12 cellular contexts compared by ENCODE assay signal in the genomic region with DNA sequence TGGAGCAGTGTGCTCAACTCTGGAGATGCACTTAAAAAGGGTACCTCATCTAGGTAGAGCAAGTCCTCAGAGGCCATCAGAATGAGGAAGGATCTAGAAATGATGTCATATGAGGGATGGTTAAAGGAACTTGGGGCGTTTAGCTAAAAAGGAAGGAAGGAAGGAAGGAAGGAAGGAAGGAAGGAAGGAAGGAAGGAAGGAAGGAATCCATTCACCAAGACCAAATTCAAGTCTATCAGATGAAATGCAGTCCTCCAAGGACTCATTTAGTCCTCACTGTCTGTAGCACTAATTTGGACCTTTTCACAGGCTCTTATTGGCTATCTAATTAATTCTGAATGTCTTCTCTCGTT.
DNase-seq lines count a peak whose midpoint lies in the region; ATAC-seq and TF ChIP-seq lines count a peak whose summit lies in the region.
"Had no signal": no experiment of that assay in that cellular context is flagged by ENCODE, and none has a peak within 500 bp of the region (broad histone marks: within the 10 kb centered on the region; RNA-seq: fewer than 3 reads in every experiment).

No MANE protein-coding gene starts in this region.

- no peak overlapping the region for H3K4me3 ChIP-seq in KMS-11 (IDR thresholded peaks at IDR 0.05; ENCODE audit: insufficient read depth, low read depth, low read length)
- H3K4me3 ChIP-seq: testis had no signal

- peaks cover 7% of the 10 kb centered on the region for H3K27me3 Mint-ChIP-seq in nephron progenitor cell (ENCODE audit: low read depth, poor library complexity)
- H3K27me3 Mint-ChIP-seq in stimulated activated memory B cell treated with anti-CD40 and anti-IgM and Interleukin-4, amounts not matched to agents 10 μg/mL and 1 μg/mL and 100 μg/mL, for 72 hours = peaks cover 1% of the 10 kb centered on the region

- no peak overlapping the region for H3K9ac ChIP-seq in KMS-11

- H3K4me1 ChIP-seq in KMS-11 (ENCODE audit: low read depth, poor library complexity, severe bottlenecking) = peaks cover 31% of the 10 kb centered on the region
- H3K4me1 ChIP-seq: testis had no signal

- H3K9me3 Mint-ChIP-seq in nephron progenitor cell = no peaks in the 10 kb centered on the region
- peaks cover 3% of the 10 kb centered on the region for H3K9me3 Mint-ChIP-seq in stimulated activated memory B cell treated with anti-CD40 and anti-IgM and Interleukin-4, amounts not matched to agents 10 μg/mL and 1 μg/mL and 100 μg/mL, for 72 hours
- H3K9me3 Mint-ChIP-seq: CD8-positive, alpha-beta memory T cell had no signal

- peak overlapping the region; percentile 9 for H3K27ac Mint-ChIP-seq in nephron progenitor cell
- no peak overlapping the region for H3K27ac Mint-ChIP-seq in stimulated activated memory B cell treated with anti-CD40 and anti-IgM and Interleukin-4, amounts not matched to agents 10 μg/mL and 1 μg/mL and 100 μg/mL, for 72 hours

- no peak for DNase-seq in nephron progenitor cell
- no peak for DNase-seq in NK-92 (lab: John Stamatoyannopoulos, UW; ENCODE audit: unreplicated experiment)
- DNase-seq in putamen (ENCODE audit: low spot score) = no peak
- DNase-seq: NCI-H1417 treated with DMSO at 0.1 percent for 48 hours, small intestine, testis had no signal

- no peak overlapping the region for H3K27ac ChIP-seq in KMS-11
- H3K27ac ChIP-seq: neutrophil, testis had no signal

- no peak overlapping the region for H2AFZ ChIP-seq in KMS-11 (ENCODE audit: low read depth)

- H3K4me1 Mint-ChIP-seq in nephron progenitor cell = peaks cover 54% of the 10 kb centered on the region
- peaks cover 17% of the 10 kb centered on the region for H3K4me1 Mint-ChIP-seq in stimulated activated memory B cell treated with anti-CD40 and anti-IgM and Interleukin-4, amounts not matched to agents 10 μg/mL and 1 μg/mL and 100 μg/mL, for 72 hours

- no peak overlapping the region for H3K4me3 Mint-ChIP-seq in nephron progenitor cell
- H3K4me3 Mint-ChIP-seq in stimulated activated memory B cell treated with anti-CD40 and anti-IgM and Interleukin-4, amounts not matched to agents 10 μg/mL and 1 μg/mL and 100 μg/mL, for 72 hours = no peak overlapping the region

- H3K36me3 ChIP-seq in KMS-11 (ENCODE audit: insufficient read depth) = no peaks in the 10 kb centered on the region
- H3K36me3 ChIP-seq: neutrophil had no signal

- H3K79me2 ChIP-seq in KMS-11 (ENCODE audit: insufficient read depth, low read depth) = no peaks in the 10 kb centered on the region

- no peaks in the 10 kb centered on the region for H3K36me3 Mint-ChIP-seq in nephron progenitor cell (ENCODE audit: low read depth)
- no peaks in the 10 kb centered on the region for H3K36me3 Mint-ChIP-seq in stimulated activated memory B cell treated with anti-CD40 and anti-IgM and Interleukin-4, amounts not matched to agents 10 μg/mL and 1 μg/mL and 100 μg/mL, for 72 hours
- H3K36me3 Mint-ChIP-seq: CD8-positive, alpha-beta memory T cell had no signal

- peaks cover 9% of the 10 kb centered on the region; the same call in 1 of the 2 replicates for H3K27me3 ChIP-seq in KMS-11 (ENCODE audit: insufficient read depth, low read depth)
- H3K27me3 ChIP-seq: testis had no signal

- H3K4me2 ChIP-seq in KMS-11 = peak overlapping the region; percentile 58

- no peak for TF ChIP-seq CTCF in KMS-11 (conservative IDR thresholded peaks at IDR 0.05; ENCODE audit: low read depth, low read length)
- TF ChIP-seq CTCF in nephron progenitor cell (IDR thresholded peaks at IDR 0.05) = no peak

- peak; percentile 5 for ATAC-seq in GM19397 (IDR thresholded peaks at IDR 0.05; ENCODE audit: unreplicated experiment)
- peak; percentile 12 for ATAC-seq in HG02759 (IDR thresholded peaks at IDR 0.05; ENCODE audit: unreplicated experiment)
- ATAC-seq in stimulated activated memory B cell treated with anti-CD40 and anti-IgM and Interleukin-4, amounts not matched to agents 10 μg/mL and 1 μg/mL and 100 μg/mL, for 72 hours = no peak

- no peaks in the 10 kb centered on the region for H4K20me1 ChIP-seq in KMS-11 (ENCODE audit: insufficient read depth)
